ENCODE assay signal across 10 cellular contexts in the genomic region with DNA sequence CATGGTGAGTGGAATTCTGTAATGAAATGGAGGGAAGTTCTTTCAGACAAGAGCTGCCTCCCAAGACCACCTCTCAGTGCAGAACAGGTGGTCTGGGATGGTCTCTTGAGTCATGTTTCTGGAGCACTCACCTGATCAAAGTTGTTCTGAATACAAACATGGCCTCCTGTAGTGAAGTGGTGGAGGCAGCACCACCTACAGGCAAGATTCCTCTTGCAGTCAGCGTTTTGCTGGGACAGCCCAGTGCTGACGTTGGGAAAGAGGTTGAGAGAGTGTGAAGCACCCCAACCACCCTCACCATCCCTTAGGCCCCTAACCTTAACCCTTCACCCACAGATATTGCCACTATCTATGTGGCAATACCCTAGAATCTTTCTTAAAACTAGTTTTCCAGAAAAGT.
DNase-seq lines count a peak whose midpoint lies in the region; ATAC-seq and TF ChIP-seq lines count a peak whose summit lies in the region.
"Had no signal": no experiment of that assay in that cellular context is flagged by ENCODE, and none has a peak within 500 bp of the region (broad histone marks: within the 10 kb centered on the region; RNA-seq: fewer than 3 reads in every experiment).

No MANE protein-coding gene starts in this region.

- H3K4me2 ChIP-seq in Karpas-422 (ENCODE audit: low read depth, low read length, poor library complexity, severe bottlenecking): no peak overlapping the region
- H3K4me2 ChIP-seq: BLaER1 treated with 17β-estradiol and CSF1 and Interleukin-3, amounts not matched to agents 10 nM and 100 nM had no signal

- peaks cover 0 to 4% of the 10 kb centered on the region in 2 donors for H3K27me3 ChIP-seq in breast epithelium
- no peaks in the 10 kb centered on the region for H3K27me3 ChIP-seq in Karpas-422 (ENCODE audit: low read length)
- H3K27me3 ChIP-seq in upper lobe of right lung: no peaks in the 10 kb centered on the region
- no peaks in the 10 kb centered on the region for H3K27me3 ChIP-seq in SJCRH30
- H3K27me3 ChIP-seq: BLaER1 treated with 17β-estradiol and CSF1 and Interleukin-3, amounts not matched to agents 10 nM and 100 nM had no signal

- peaks cover 20% of the 10 kb centered on the region for H3K27me3 Mint-ChIP-seq in MCF 10A (ENCODE audit: insufficient read depth, unreplicated experiment)
- H3K27me3 Mint-ChIP-seq: central memory CD8-positive, alpha-beta T cell had no signal

- no peak overlapping the region for H3K27ac Mint-ChIP-seq in MCF 10A (ENCODE audit: low read depth, unreplicated experiment)

- POLR2A ChIA-PET in MCF 10A (lab: Yijun Ruan, JAX): no interaction called here

- peak; percentile 25 for DNase-seq in MCF 10A (ENCODE audit: unreplicated experiment)
- no peak for DNase-seq in breast epithelium (ENCODE audit: low spot score in 2 of 2)
- peak; percentile 58 for DNase-seq in Karpas-422
- DNase-seq in foreskin fibroblast: no peak
- DNase-seq in upper lobe of right lung: no peak
- DNase-seq in NCI-H774 (lab: John Stamatoyannopoulos, UW): no peak
- no peak for DNase-seq in cardiac septum (ENCODE audit: low spot score)
- DNase-seq in SJCRH30: no peak

- H3K4me3 ChIP-seq in breast epithelium (no peak overlapping the region), Karpas-422 (ENCODE audit: low read length) (no peak overlapping the region), foreskin fibroblast (ENCODE audit: low read depth in 1 of 2, low read length in 2 of 2) (no peak overlapping the region), upper lobe of right lung (no peak overlapping the region), SJCRH30 (no peak overlapping the region)
- H3K4me3 ChIP-seq: BLaER1 treated with 17β-estradiol and CSF1 and Interleukin-3, amounts not matched to agents 10 nM and 100 nM had no signal

- H3K9me3 Mint-ChIP-seq in MCF 10A (ENCODE audit: unreplicated experiment): no peaks in the 10 kb centered on the region
- H3K9me3 Mint-ChIP-seq: central memory CD8-positive, alpha-beta T cell had no signal

- TF ChIP-seq CTCF in MCF 10A (IDR thresholded peaks at IDR 0.05; ENCODE audit: unreplicated experiment) (peak; percentile 23), breast epithelium (IDR thresholded peaks at IDR 0.05) (peak in 1 of 3 donors; percentile 15), foreskin fibroblast (IDR thresholded peaks at IDR 0.05; ENCODE audit: low read depth, low read length) (peak; percentile 6), upper lobe of right lung (IDR thresholded peaks at IDR 0.05) (peak; percentile 24)

- H3K27ac ChIP-seq in breast epithelium: no peak overlapping the region
- H3K27ac ChIP-seq in Karpas-422 (ENCODE audit: low read length): no peak overlapping the region
- no peak overlapping the region for H3K27ac ChIP-seq in upper lobe of right lung
- H3K27ac ChIP-seq in SJCRH30: no peak overlapping the region
- H3K27ac ChIP-seq: BLaER1 treated with 17β-estradiol and CSF1 and Interleukin-3, amounts not matched to agents 10 nM and 100 nM had no signal

- H3K36me3 Mint-ChIP-seq in MCF 10A (ENCODE audit: insufficient read depth, unreplicated experiment): no peaks in the 10 kb centered on the region

- no peak overlapping the region for H3K9ac ChIP-seq in Karpas-422 (ENCODE audit: low read length)
- H3K9ac ChIP-seq: BLaER1 treated with 17β-estradiol and CSF1 and Interleukin-3, amounts not matched to agents 10 nM and 100 nM had no signal

- H3K4me3 Mint-ChIP-seq in MCF 10A (ENCODE audit: unreplicated experiment): no peak overlapping the region
- H3K4me3 Mint-ChIP-seq: central memory CD8-positive, alpha-beta T cell had no signal

- no peak for TF ChIP-seq POLR2A in breast epithelium (IDR thresholded peaks at IDR 0.05)

- CTCF ChIA-PET in MCF 10A (lab: Yijun Ruan, JAX): interaction anchor here (0.6 to 1.3 kb wide), 2 partner anchors 37 to 891 kb away, joined by 3 read pairs; no protein-coding TSS in a partner anchor

- no peaks in the 10 kb centered on the region for H4K20me1 ChIP-seq in Karpas-422 (ENCODE audit: insufficient read depth, low read depth, low read length)
- H4K20me1 ChIP-seq: BLaER1 treated with 17β-estradiol and CSF1 and Interleukin-3, amounts not matched to agents 10 nM and 100 nM had no signal

- no peaks in the 10 kb centered on the region for H3K9me3 ChIP-seq in breast epithelium
- H3K9me3 ChIP-seq in Karpas-422 (ENCODE audit: low read length): no peaks in the 10 kb centered on the region
- H3K9me3 ChIP-seq in upper lobe of right lung: no peaks in the 10 kb centered on the region
- H3K9me3 ChIP-seq in SJCRH30 (replicated peaks): no peaks in the 10 kb centered on the region
- H3K9me3 ChIP-seq: BLaER1 treated with 17β-estradiol and CSF1 and Interleukin-3, amounts not matched to agents 10 nM and 100 nM had no signal

- H3K79me2 ChIP-seq in Karpas-422 (ENCODE audit: low read length): no peaks in the 10 kb centered on the region

- H3K4me1 ChIP-seq in breast epithelium: no peaks in the 10 kb centered on the region
- no peaks in the 10 kb centered on the region for H3K4me1 ChIP-seq in Karpas-422 (ENCODE audit: low read length)
- no peaks in the 10 kb centered on the region for H3K4me1 ChIP-seq in upper lobe of right lung
- no peaks in the 10 kb centered on the region for H3K4me1 ChIP-seq in SJCRH30

- BruUV-seq in MCF 10A (replicated peaks; lab: Mats Ljungman, UMichigan): no TSS peak

- intact Hi-C loops in MCF 10A (cut with micrococcal nuclease): no loop called here
- intact Hi-C loops in breast epithelium (cut with DNase I; ENCODE audit: low total_unique reads): no loop called here
- intact Hi-C loops in upper lobe of right lung (cut with DNase I): no loop called here
- intact Hi-C loops in cardiac septum (cut with DNase I): no loop called here

- H3K4me1 Mint-ChIP-seq in MCF 10A (ENCODE audit: insufficient read depth, unreplicated experiment): no peaks in the 10 kb centered on the region
- H3K4me1 Mint-ChIP-seq: central memory CD8-positive, alpha-beta T cell had no signal

- no peak overlapping the region for H2AFZ ChIP-seq in Karpas-422 (ENCODE audit: low read length)

- H3K36me3 ChIP-seq in breast epithelium (no peaks in the 10 kb centered on the region), Karpas-422 (ENCODE audit: insufficient read depth, low read length) (no peaks in the 10 kb centered on the region), upper lobe of right lung (no peaks in the 10 kb centered on the region), SJCRH30 (no peaks in the 10 kb centered on the region)
- H3K36me3 ChIP-seq: BLaER1 treated with 17β-estradiol and CSF1 and Interleukin-3, amounts not matched to agents 10 nM and 100 nM had no signal

- ATAC-seq in upper lobe of right lung: peak; percentile 45

- H3K9me2 ChIP-seq in Karpas-422 (replicated peaks; ENCODE audit: insufficient read depth, low read length): no peaks in the 10 kb centered on the region

Comparison
In these comparisons a context has a peak if more than half of its experiments do, and no peak if none do; other contexts are left out.
1. DNase-seq: peak in MCF 10A (single experiment) and Karpas-422 (single experiment); none in breast epithelium (0 of 2), foreskin fibroblast (0 of 2), upper lobe of right lung (single experiment), NCI-H774 (single experiment), cardiac septum (single experiment) and SJCRH30 (0 of 2).